In the genomic region with DNA sequence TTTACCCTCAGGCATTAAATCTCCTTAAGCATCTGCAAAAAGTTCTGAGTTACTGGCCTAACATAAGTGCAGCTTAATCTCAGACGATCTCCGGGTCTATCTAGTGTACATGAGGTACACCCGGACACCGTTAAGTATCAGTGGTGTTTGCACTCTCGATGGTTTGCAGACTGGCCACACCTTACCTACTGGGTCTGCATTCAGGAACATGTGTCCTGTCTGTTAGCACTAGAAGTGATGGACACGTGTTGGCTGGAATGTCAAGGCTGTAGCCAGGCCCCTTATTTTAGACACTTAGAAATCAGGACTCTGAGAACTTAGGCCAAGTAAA, we compare ENCODE assay signal across 8 cellular contexts. TPM values are rescaled to one million over a fixed set of nuclear protein-coding genes. Genes with fewer than 3 reads are reported as not detected.
DNase-seq lines count a peak whose midpoint lies in the region; ATAC-seq, FAIRE-seq and TF ChIP-seq lines count a peak whose summit lies in the region.

No MANE protein-coding gene starts in this region.

- intact Hi-C loops in K562 (cut with micrococcal nuclease) (no loop called here), left colon (cut with DNase I, micrococcal nuclease) (no loop called here)

- H3K9me2 ChIP-seq in Loucy (replicated peaks; ENCODE audit: low read depth, low read length), result no peaks in the 10 kb centered on the region

- no peaks in the 10 kb centered on the region for H3K9me1 ChIP-seq in K562 (ENCODE audit: control insufficient read depth, insufficient read depth, low read length)

- H3K9me3 ChIP-seq in Loucy (ENCODE audit: insufficient read depth, low read depth, low read length) (no peaks in the 10 kb centered on the region), K562 (replicated peaks; ENCODE audit: control insufficient read depth, insufficient read depth, low read depth, low read length) (no peaks in the 10 kb centered on the region), subcutaneous abdominal adipose tissue (ENCODE audit: control insufficient read depth in 5 of 5, low read length in 5 of 5) (no peaks in the 10 kb centered on the region)

- H3K36me3 ChIP-seq in Loucy (ENCODE audit: insufficient read depth, low read length) (no peaks in the 10 kb centered on the region), K562 (ENCODE audit: control insufficient read depth, insufficient read depth, low read length) (peaks cover 9% of the 10 kb centered on the region; the same call in 2 of the 3 replicates), subcutaneous abdominal adipose tissue (ENCODE audit: control insufficient read depth in 5 of 5, insufficient read depth in 5 of 5, low read length in 5 of 5) (no peaks in the 10 kb centered on the region)

- H2AFZ ChIP-seq in Loucy (ENCODE audit: low read length) (peak overlapping the region; percentile 98), K562 (ENCODE audit: low read depth, low read length) (peak overlapping the region; percentile 94)

- H3K9ac ChIP-seq in Loucy (ENCODE audit: low read depth, low read length, poor library complexity, severe bottlenecking), result peak overlapping the region; percentile 84
- peak overlapping the region; percentile 85 to 98 for H3K9ac ChIP-seq in K562 (ENCODE audit: insufficient read depth in 1 of 2, low read depth in 2 of 2, low read length in 2 of 2)
- peak overlapping the region in 4 of 5 donors; percentile 88 to 95 (median 92) for H3K9ac ChIP-seq in subcutaneous abdominal adipose tissue (ENCODE audit: low read length in 5 of 5)

- no peak for TF ChIP-seq EP300 in K562 (IDR thresholded peaks at IDR 0.05; ENCODE audit: low read length)

- POLR2A ChIA-PET in K562 (lab: Yijun Ruan, JAX) (no interaction called here), GM10248 (lab: Yijun Ruan, JAX) (interaction anchor here (0.6 kb wide), 1 partner anchor 1559 kb away, joined by 3 read pairs; no protein-coding TSS in a partner anchor)

- peak overlapping the region; percentile 83 for H3K4me3 ChIP-seq in AG10803 (ENCODE audit: low read length)
- H3K4me3 ChIP-seq in Loucy (ENCODE audit: low read length, poor library complexity, severe bottlenecking), result peak overlapping the region; percentile 86
- peak overlapping the region; percentile 92 for H3K4me3 ChIP-seq in K562
- peak overlapping the region; percentile 83 to 97 (median 97) for H3K4me3 ChIP-seq in subcutaneous abdominal adipose tissue (ENCODE audit: low read depth in 1 of 5, low read length in 5 of 5)

- in situ Hi-C loops in K562 (cut with MboI), result no loop called here

- no peaks in the 10 kb centered on the region for H3F3A ChIP-seq in Loucy (ENCODE audit: low read depth)

- 4% methylated on average over 6 of the region's 6 CpGs for WGBS in K562 (ENCODE audit: insufficient coverage, low coverage, missing lambda C conversion rate)

- TF ChIP-seq CTCF in AG10803 (conservative IDR thresholded peaks at IDR 0.05; ENCODE audit: low read length) (no peak), Loucy (conservative IDR thresholded peaks at IDR 0.05; ENCODE audit: low read length) (no peak), K562 (IDR thresholded peaks at IDR 0.05 in 2 of 3, conservative IDR thresholded peaks at IDR 0.05 in 1 of 3; ENCODE audit: insufficient read depth in 2 of 3, low read depth in 1 of 3, low read length in 3 of 3) (no peak), GM10248 (IDR thresholded peaks at IDR 0.05; ENCODE audit: control extremely low read depth, extremely low read depth, low read depth, missing control alignments) (no peak)

- no peaks in the 10 kb centered on the region for H4K20me1 ChIP-seq in Loucy (ENCODE audit: insufficient read depth, low read length, poor library complexity, severe bottlenecking)
- H4K20me1 ChIP-seq in K562 (replicated peaks; ENCODE audit: control insufficient read depth, insufficient read depth, low read length), result no peaks in the 10 kb centered on the region

- H3K27ac ChIP-seq in K562 (ENCODE audit: extremely low read depth, low read depth, low read length) (peak overlapping the region; percentile 89), subcutaneous abdominal adipose tissue (ENCODE audit: low read depth, low read length) (peak overlapping the region; percentile 84)

- DNase-seq in AG10803 (ENCODE audit: low read depth) (peak; percentile 3), K562 (ENCODE audit: extremely low read depth in 1 of 4, low spot score in 3 of 4) (peak; percentile 24 to 64 (median 33)), left colon (peak in 1 of 2 donors; percentile 27), NCI-H446 treated with DMSO at 0.1 percent for 48 hours (lab: John Stamatoyannopoulos, UW) (no peak), GM10248 (ENCODE audit: extremely low spot score) (no peak)

- no peak for TF ChIP-seq RAD21 in K562 (CRISPR knock-in tag; conservative IDR thresholded peaks at IDR 0.05 in 1 of 2, IDR thresholded peaks at IDR 0.05 in 1 of 2)

- CTCF ChIA-PET in K562 (lab: Yijun Ruan, JAX; ENCODE audit: low intra/inter-chr PET ratio), result no interaction called here
- CTCF ChIA-PET in GM10248 (lab: Yijun Ruan, JAX), result interaction anchor here (0.9 to 1.6 kb wide), 4 partner anchors 47 to 606 kb away, joined by 3 read pairs; no protein-coding TSS in a partner anchor

- peaks cover 22% of the 10 kb centered on the region for H3K79me2 ChIP-seq in Loucy (ENCODE audit: insufficient read depth, low read length)
- H3K79me2 ChIP-seq in K562 (ENCODE audit: control insufficient read depth, insufficient read depth, low read length), result peaks cover 22% of the 10 kb centered on the region

- FAIRE-seq in K562 (lab: Jason Lieb, UNC), result peak; percentile 91

- H3K27me3 ChIP-seq in Loucy (ENCODE audit: insufficient read depth, low read length, poor library complexity, severe bottlenecking), result no peaks in the 10 kb centered on the region
- H3K27me3 ChIP-seq in K562 (ENCODE audit: control insufficient read depth in 2 of 2, insufficient read depth in 2 of 2, low read length in 2 of 2), result no peaks in the 10 kb centered on the region
- no peaks in the 10 kb centered on the region for H3K27me3 ChIP-seq in subcutaneous abdominal adipose tissue (ENCODE audit: control insufficient read depth in 5 of 5, insufficient read depth in 4 of 5, low read length in 5 of 5)

- TSS peak; percentile 94 for BruUV-seq in K562 (replicated peaks; lab: Mats Ljungman, UMichigan)

- H3K4me1 ChIP-seq in Loucy (ENCODE audit: insufficient read depth, low read length, poor library complexity, severe bottlenecking) (peaks cover 34% of the 10 kb centered on the region), K562 (replicated peaks in 1 of 2; ENCODE audit: control insufficient read depth in 2 of 2, insufficient read depth in 2 of 2, low read length in 2 of 2) (peaks cover 7 to 12% of the 10 kb centered on the region in 2 experiments; a peak in 4 of 5 replicates), subcutaneous abdominal adipose tissue (ENCODE audit: control insufficient read depth in 5 of 5, insufficient read depth in 5 of 5, low read length in 5 of 5) (peaks cover 0 to 34% (median 27%) of the 10 kb centered on the region in 5 donors)

- TF ChIP-seq POLR2A in K562 (conservative IDR thresholded peaks at IDR 0.05), result no peak

- H3K4me2 ChIP-seq in Loucy (ENCODE audit: low read depth, low read length, poor library complexity, severe bottlenecking), result peak overlapping the region; percentile 88
- peak overlapping the region; percentile 89 for H3K4me2 ChIP-seq in K562 (ENCODE audit: insufficient read depth, low read length)

- ATAC-seq in GM19467 (IDR thresholded peaks at IDR 0.05; ENCODE audit: unreplicated experiment) (peak; percentile 5), K562 (peak; percentile 58), left colon (peak; percentile 43)

TF ChIP-seq in K562, 482 proteins besides CTCF, POLR2A, EP300 and RAD21 (continues in another document):
- no peak for TF ChIP-seq ZNF174 (CRISPR knock-in tag; IDR thresholded peaks at IDR 0.05)
- TF ChIP-seq ZNF668 (CRISPR knock-in tag; IDR thresholded peaks at IDR 0.05), result 0 out of 2 replicates have a peak, but pooled peaks have one; percentile 55
- TF ChIP-seq, protein P1, sequence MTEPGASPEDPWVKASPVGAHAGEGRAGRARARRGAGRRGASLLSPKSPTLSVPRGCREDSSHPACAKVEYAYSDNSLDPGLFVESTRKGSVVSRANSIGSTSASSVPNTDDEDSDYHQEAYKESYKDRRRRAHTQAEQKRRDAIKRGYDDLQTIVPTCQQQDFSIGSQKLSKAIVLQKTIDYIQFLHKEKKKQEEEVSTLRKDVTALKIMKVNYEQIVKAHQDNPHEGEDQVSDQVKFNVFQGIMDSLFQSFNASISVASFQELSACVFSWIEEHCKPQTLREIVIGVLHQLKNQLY (CRISPR knock-in tag; conservative IDR thresholded peaks at IDR 0.05), result no peak
- TF ChIP-seq FOXK2 (conservative IDR thresholded peaks at IDR 0.05 in 1 of 2, IDR thresholded peaks at IDR 0.05 in 1 of 2; ENCODE audit: low read depth in 2 of 2), result 0 out of 4 replicates have a peak, but pooled peaks of 1 of the 2 experiments have one; percentile 15
- 0 out of 2 replicates have a peak, but pooled peaks have one; percentile 27 for TF ChIP-seq HSF4 (CRISPR knock-in tag; IDR thresholded peaks at IDR 0.05; ENCODE audit: borderline replicate concordance)

RNA-seq across cellular contexts. Expression of a gene that starts 0.8 kb away (rescaled TPM):
- total RNA-seq in K562 (2011; cell fraction: chromatin; rRNA removed; ENCODE audit: low replicate concordance), result 8.5 and 34.7 TPM in 2 replicates
- total RNA-seq in K562 (2011; cell fraction: nucleolus; rRNA removed), result 3.8 and 4.7 TPM in 2 replicates
- total RNA-seq in K562 (2011; cell fraction: nucleoplasm; rRNA removed), result 8.9 and 12.0 TPM in 2 replicates
- 7.6 and 9.0 TPM in 2 replicates for total RNA-seq in K562 (2014; rRNA removed)
- 20.4 and 23.1 TPM in 2 replicates for total RNA-seq in K562 (2014; rRNA removed; fragmentation: Illumina TruSeq; extraction: Trizol)
- 16.1 and 16.6 TPM in 2 replicates for total RNA-seq in K562 (2015; rRNA removed; fragmentation: Illumina TruSeq; extraction: Trizol)
- total RNA-seq in K562 (2021), result 18.3 and 18.9 TPM in 2 replicates
- 8.1 and 12.4 TPM in 2 replicates for polyA plus RNA-seq in K562 (2011; rRNA removed)
- polyA plus RNA-seq in K562 (2011; cell fraction: cytosol; rRNA removed), result 2.2 and 3.9 TPM in 2 replicates
- 7.1 and 8.6 TPM in 2 replicates for polyA plus RNA-seq in K562 (2011; cell fraction: nucleus; rRNA removed)
- 11.3 and 12.1 TPM in 2 replicates for polyA plus RNA-seq in K562 (2012)
- 11.7 and 13.7 TPM in 2 replicates for polyA plus RNA-seq in K562 (2014; fragmentation: Illumina TruSeq; extraction: Trizol)
- 1 to 10 TPM; 6.3 to 6.5 TPM for polyA plus RNA-seq in K562 (2014; fragmentation: Nextera tagmentation; extraction: Ambion mirVana)
- 6.3 and 6.7 TPM in 2 replicates for polyA plus RNA-seq in K562 (2014; rRNA removed)
- 41.7 and 42.8 TPM in 2 replicates for polyA minus RNA-seq in K562 (2011; rRNA and poly(A)+ RNA removed)
- polyA minus RNA-seq in K562 (2011; cell fraction: cytosol; rRNA and poly(A)+ RNA removed), result 17.7 and 20.5 TPM in 2 replicates
- polyA minus RNA-seq in K562 (2011; cell fraction: nucleus; rRNA and poly(A)+ RNA removed), result 8.1 and 12.4 TPM in 2 replicates
- 10 to 100 TPM; 27.6 to 28.4 TPM for total RNA-seq in left colon

Comparison
In these comparisons a context has a peak if more than half of its experiments do, and no peak if none do; other contexts are left out.
1. DNase-seq: peak in AG10803 (single experiment) and K562 (4 of 4); none in NCI-H446 treated with DMSO at 0.1 percent for 48 hours (single experiment) and GM10248 (single experiment).
2. ATAC-seq: peak in every context shown above with its lines; median percentile 58 in K562; 43 in left colon; 5 in GM19467.
3. Peak in every context shown above with its lines, with median percentiles within 50 percentile points of each other: H3K4me3 ChIP-seq and H3K9ac ChIP-seq.